In genomic region chr2:227386630-227387029, GRCh38 we compare ENCODE assay signal across 23 cellular contexts. TPM values are rescaled to one million over a fixed set of nuclear protein-coding genes. Genes with fewer than 3 reads are reported as not detected.
DNase-seq lines count a peak whose midpoint lies in the region; ATAC-seq and TF ChIP-seq lines count a peak whose summit lies in the region.
"Had no signal": no experiment of that assay in that cellular context is flagged by ENCODE, and none has a peak within 500 bp of the region (broad histone marks: within the 10 kb centered on the region; RNA-seq: fewer than 3 reads in every experiment).

No MANE protein-coding gene starts in this region.

- TF ChIP-seq POLR2A in Peyer's patch (IDR thresholded peaks at IDR 0.05), result no peak

- H3K27ac ChIP-seq in Peyer's patch (peak overlapping the region in 3 of 4 donors; percentile 9 to 72 (median 27)), esophagus (ENCODE audit: low read depth in 2 of 2, low read length in 1 of 2) (peak overlapping the region; percentile 25 to 31), heart right ventricle (peak overlapping the region in 1 of 10 donors; percentile 84)
- H3K27ac ChIP-seq: SJSA1 had no signal

- peaks cover 5% of the 10 kb centered on the region; the same call in 1 of the 2 replicates for H3K9me3 Mint-ChIP-seq in HFFc6
- H3K9me3 Mint-ChIP-seq in stimulated activated memory B cell treated with anti-CD40 and anti-IgM and Interleukin-4, amounts not matched to agents 10 μg/mL and 1 μg/mL and 100 μg/mL, for 72 hours, result peaks cover 8% of the 10 kb centered on the region
- H3K9me3 Mint-ChIP-seq: CD4-positive, alpha-beta memory T cell had no signal

- no peak overlapping the region for H3K4me3 Mint-ChIP-seq in HFFc6
- H3K4me3 Mint-ChIP-seq in stimulated activated memory B cell treated with anti-CD40 and anti-IgM and Interleukin-4, amounts not matched to agents 10 μg/mL and 1 μg/mL and 100 μg/mL, for 72 hours, result no peak overlapping the region
- H3K4me3 Mint-ChIP-seq: CD4-positive, alpha-beta memory T cell had no signal

- H3K4me1 Mint-ChIP-seq in HFFc6 (ENCODE audit: low read depth), result peaks cover 15% of the 10 kb centered on the region
- peaks cover 26% of the 10 kb centered on the region for H3K4me1 Mint-ChIP-seq in stimulated activated memory B cell treated with anti-CD40 and anti-IgM and Interleukin-4, amounts not matched to agents 10 μg/mL and 1 μg/mL and 100 μg/mL, for 72 hours

- no peaks in the 10 kb centered on the region for H3K36me3 ChIP-seq in Peyer's patch
- H3K36me3 ChIP-seq in esophagus (ENCODE audit: control insufficient read depth in 2 of 2, insufficient read depth in 2 of 2, low read length in 1 of 2), result no peaks in the 10 kb centered on the region
- H3K36me3 ChIP-seq in heart right ventricle, result no peaks in the 10 kb centered on the region
- H3K36me3 ChIP-seq: BLaER1 treated with 17β-estradiol and CSF1 and Interleukin-3, amounts not matched to agents 10 nM and 100 nM; SJSA1 had no signal

- TF ChIP-seq CTCF in HFFc6 (IDR thresholded peaks at IDR 0.05) (no peak), Peyer's patch (IDR thresholded peaks at IDR 0.05) (no peak), heart right ventricle (IDR thresholded peaks at IDR 0.05) (no peak)

- H3K27me3 ChIP-seq in Peyer's patch, result no peaks in the 10 kb centered on the region
- no peaks in the 10 kb centered on the region for H3K27me3 ChIP-seq in esophagus (ENCODE audit: control insufficient read depth in 1 of 2, insufficient read depth in 2 of 2, low read length in 2 of 2)
- H3K27me3 ChIP-seq in heart right ventricle, result peaks cover 0 to 14% (median 5%) of the 10 kb centered on the region in 7 donors
- H3K27me3 ChIP-seq: BLaER1 treated with 17β-estradiol and CSF1 and Interleukin-3, amounts not matched to agents 10 nM and 100 nM; SJSA1 had no signal

- H3K9me3 ChIP-seq in Peyer's patch (no peaks in the 10 kb centered on the region), esophagus (ENCODE audit: control insufficient read depth in 2 of 2, insufficient read depth in 1 of 2, low read depth in 1 of 2, low read length in 1 of 2) (no peaks in the 10 kb centered on the region), heart right ventricle (peaks cover 0 to 7% (median 0%) of the 10 kb centered on the region in 11 donors)
- H3K9me3 ChIP-seq: Caco-2 had no signal

- H3K27me3 Mint-ChIP-seq in HFFc6 (ENCODE audit: insufficient read depth), result no peaks in the 10 kb centered on the region; the same call in 1 of the 2 replicates
- no peaks in the 10 kb centered on the region for H3K27me3 Mint-ChIP-seq in stimulated activated memory B cell treated with anti-CD40 and anti-IgM and Interleukin-4, amounts not matched to agents 10 μg/mL and 1 μg/mL and 100 μg/mL, for 72 hours

- DNase-seq in HFFc6 (no peak), Peyer's patch (no peak), NCI-H1694 (lab: John Stamatoyannopoulos, UW) (no peak), heart right ventricle (no peak)
- DNase-seq in activated T-cell treated with anti-CD3 and anti-CD28 coated beads, Interleukin-2, amount 50 U/mL, for 1 hour, result no peak
- DNase-seq: Caco-2; CD4-positive, alpha-beta memory T cell; DMS 273 treated with DMSO at 0.1 percent for 48 hours; DMS79 treated with DMSO at 0.1 percent for 48 hours; KG1; NCI-H1092; NCI-H1436 treated with DMSO at 0.1 percent for 48 hours; NCI-H2029; NCI-H2227 treated with DMSO at 0.1 percent for 48 hours; NCI-H510A treated with DMSO at 0.1 percent for 48 hours; NCI-H774; NK-92 treated with Interleukin-12 subunit alpha and Interleukin-12 subunit beta, amount 100 ng/mL, for 24 hours had no signal

- H3K4me1 ChIP-seq in Peyer's patch (peaks cover 0 to 13% (median 0%) of the 10 kb centered on the region in 4 donors), esophagus (ENCODE audit: control insufficient read depth in 2 of 2, insufficient read depth in 2 of 2, low read length in 1 of 2) (no peaks in the 10 kb centered on the region), heart right ventricle (peaks cover 0 to 13% (median 0%) of the 10 kb centered on the region in 9 donors)

- intact Hi-C loops in heart right ventricle (cut with DNase I), result no loop called here

- H3K36me3 Mint-ChIP-seq in HFFc6 (ENCODE audit: low read depth), result peaks cover 9% of the 10 kb centered on the region; the same call in 1 of the 2 replicates
- H3K36me3 Mint-ChIP-seq in stimulated activated memory B cell treated with anti-CD40 and anti-IgM and Interleukin-4, amounts not matched to agents 10 μg/mL and 1 μg/mL and 100 μg/mL, for 72 hours, result no peaks in the 10 kb centered on the region
- H3K36me3 Mint-ChIP-seq: CD4-positive, alpha-beta memory T cell had no signal

- H3K27ac Mint-ChIP-seq in HFFc6, result peak overlapping the region; percentile 21; the same call in 1 of the 2 replicates
- peak overlapping the region; percentile 93 for H3K27ac Mint-ChIP-seq in stimulated activated memory B cell treated with anti-CD40 and anti-IgM and Interleukin-4, amounts not matched to agents 10 μg/mL and 1 μg/mL and 100 μg/mL, for 72 hours
- H3K27ac Mint-ChIP-seq: CD4-positive, alpha-beta memory T cell had no signal

- no peak for ATAC-seq in stimulated activated memory B cell treated with anti-CD40 and anti-IgM and Interleukin-4, amounts not matched to agents 10 μg/mL and 1 μg/mL and 100 μg/mL, for 72 hours
- ATAC-seq in heart right ventricle, result no peak
- ATAC-seq: Right ventricle myocardium inferior had no signal

- 54 to 57% methylated on average over 6 of the region's 6 CpGs for WGBS in esophagus, 2 donors
- 79 to 82% methylated on average over 6 of the region's 6 CpGs for WGBS in heart right ventricle, 2 donors

- H3K4me3 ChIP-seq in Peyer's patch (no peak overlapping the region), esophagus (ENCODE audit: low read depth in 1 of 2, low read length in 2 of 2) (no peak overlapping the region), heart right ventricle (no peak overlapping the region)
- H3K4me3 ChIP-seq: BLaER1 treated with 17β-estradiol and CSF1 and Interleukin-3, amounts not matched to agents 10 nM and 100 nM; SJSA1 had no signal

RNA-seq across cellular contexts. Expression of gene SCYGR1, which starts 1.1 kb away (rescaled TPM):
- total RNA-seq in HFFc6 (2021; fragmentation: NEBNext Ultra II Directional; extraction: Animal tissue kit (Norgen Biotek cat#: 25700)), result not detected
- not detected for total RNA-seq in Peyer's patch
- polyA plus RNA-seq in esophagus, result not detected
- total RNA-seq in heart right ventricle, result not detected
- not detected for polyA plus RNA-seq in heart right ventricle
- total RNA-seq: A673; Caco-2; CD4-positive, alpha-beta memory T cell; Right ventricle myocardium inferior; SJSA1 had no signal
- polyA plus RNA-seq: CD4-positive, alpha-beta memory T cell had no signal

RNA-seq across cellular contexts. Expression of gene TM4SF20, which starts 7.5 kb away (rescaled TPM):
- total RNA-seq in HFFc6 (2021; fragmentation: NEBNext Ultra II Directional; extraction: Animal tissue kit (Norgen Biotek cat#: 25700)), result under 1 TPM; 0.09 to 0.34 (median 0.22) TPM
- total RNA-seq in Peyer's patch (100 to 1,000 TPM in 3 of 4 donors, 1 to 10 TPM in 1; 4.1 to 489 (median 221) TPM), heart right ventricle (not detected)
- polyA plus RNA-seq in esophagus (under 1 TPM in 1 of 2 donors, not detected in 1; 0.04 TPM), heart right ventricle (not detected)
- total RNA-seq: A673; CD4-positive, alpha-beta memory T cell; Right ventricle myocardium inferior; SJSA1 had no signal
- polyA plus RNA-seq: CD4-positive, alpha-beta memory T cell had no signal
